22 cellular contexts compared by ENCODE assay signal in genomic region chr4:24053906-24054305, GRCh38.
"Had no signal": no experiment of that assay in that cellular context is flagged by ENCODE, and none has a peak within 500 bp of the region (broad histone marks: within the 10 kb centered on the region; RNA-seq: fewer than 3 reads in every experiment).

No MANE protein-coding gene starts in this region.

- H3K27ac ChIP-seq: esophagus squamous epithelium, neural progenitor cell, parathyroid adenoma, testis, transverse colon had no signal

- H3K4me1 ChIP-seq: body of pancreas, esophagus squamous epithelium, neural progenitor cell, parathyroid adenoma, testis, transverse colon had no signal

- H3K79me2 ChIP-seq: parathyroid adenoma had no signal

- DNase-seq: activated B cell treated with CpG ODN at 0.5 μM for 24 hours; activated CD4-positive, alpha-beta T cell treated with anti-CD3 and anti-CD28 coated beads, Interleukin-2, amount 50 U/mL, for 1 hour; activated CD8-positive, alpha-beta T cell treated with anti-CD3 and anti-CD28 coated beads for 36 hours; activated T-cell treated with anti-CD3 and anti-CD28 coated beads, Interleukin-2, amount 50 U/mL, for 48 hours; aorta; body of pancreas; dermis blood vessel endothelial cell; effector CD4-positive, alpha-beta T cell; esophagus squamous epithelium; head of caudate nucleus; hypothalamus; immature natural killer cell; natural killer cell; occipital lobe; right cardiac atrium; stimulated activated CD4-positive, alpha-beta T cell treated with anti-CD3 and anti-CD28 coated beads, Interleukin-2, amount 100 ng/mL, for 48 hours; stimulated activated naive CD4-positive, alpha-beta T cell treated with Interleukin-2 at 50 U/mL for 16 hours; T-helper 2 cell; testis; transverse colon had no signal

- H3K4me2 ChIP-seq: neural progenitor cell had no signal

- H3K36me3 ChIP-seq: esophagus squamous epithelium, neural progenitor cell, transverse colon had no signal

- H2AFZ ChIP-seq: neural progenitor cell, parathyroid adenoma had no signal

- H3K4me3 ChIP-seq: body of pancreas, esophagus squamous epithelium, neural progenitor cell, testis, transverse colon had no signal

- H3K27me3 ChIP-seq: body of pancreas, esophagus squamous epithelium, neural progenitor cell, testis, transverse colon had no signal

- ATAC-seq: activated CD8-positive, alpha-beta T cell treated with anti-CD3 and anti-CD28 coated beads for 36 hours; body of pancreas; natural killer cell; right cardiac atrium had no signal

- H3K9me3 ChIP-seq: body of pancreas, esophagus squamous epithelium, testis, transverse colon had no signal

- H3K9ac ChIP-seq: neural progenitor cell, parathyroid adenoma had no signal
